4 cellular contexts compared by ENCODE assay signal in genomic region chr4:89329280-89329679, GRCh38. TPM values are rescaled to one million over a fixed set of nuclear protein-coding genes. Genes with fewer than 3 reads are reported as not detected.
"Had no signal": no experiment of that assay in that cellular context is flagged by ENCODE, and none has a peak within 500 bp of the region (broad histone marks: within the 10 kb centered on the region; RNA-seq: fewer than 3 reads in every experiment).

No MANE protein-coding gene starts in this region.

- H3K4me3 Mint-ChIP-seq: H9 had no signal

- H3K9me3 Mint-ChIP-seq: H9 had no signal

- H2AFZ ChIP-seq: GM23248 had no signal

- H3K27ac ChIP-seq: GM23248 had no signal

- DNase-seq: GM23248, H9, HCEC 1CT, IMR-90 had no signal

- H3K4me3 ChIP-seq: GM23248 had no signal

- H3K9ac ChIP-seq: GM23248 had no signal

RNA-seq across cellular contexts. Expression of gene GPRIN3, which starts 21.7 kb away (rescaled TPM):
- total RNA-seq: GM23248 had no signal
